Comparison of ENCODE assay signal across 18 cellular contexts in the genomic region with DNA sequence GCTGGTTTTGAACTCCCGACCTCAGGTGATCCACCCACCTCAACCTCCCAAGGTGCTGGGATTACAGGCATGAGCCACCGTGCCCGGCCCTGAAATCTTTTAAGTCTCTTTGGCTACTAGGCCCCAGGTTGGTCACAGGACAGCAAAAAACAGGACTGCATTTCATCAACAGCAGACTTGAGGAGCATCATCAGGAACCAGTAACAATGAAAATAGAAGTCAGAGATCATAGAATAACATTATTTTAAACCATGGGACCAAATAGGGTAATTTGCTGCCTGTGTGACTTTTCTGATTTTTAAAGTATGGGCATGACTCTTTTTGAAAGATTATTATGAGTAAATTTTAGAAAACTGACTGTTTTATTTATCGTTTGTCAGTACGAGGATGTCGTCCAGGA. TPM values are rescaled to one million over a fixed set of nuclear protein-coding genes. Genes with fewer than 3 reads are reported as not detected.
A peak's percentile ranks its signal among the peaks of the same experiment; 100 is the strongest.
DNase-seq lines count a peak whose midpoint lies in the region; ATAC-seq lines count a peak whose summit lies in the region.
"Had no signal": no experiment of that assay in that cellular context is flagged by ENCODE, and none has a peak within 500 bp of the region (broad histone marks: within the 10 kb centered on the region; RNA-seq: fewer than 3 reads in every experiment).

No MANE protein-coding gene starts in this region.

- no peak overlapping the region for H2AFZ ChIP-seq in mesenchymal stem cell (ENCODE audit: low read depth, low read length)

- H2AK5ac ChIP-seq in mesenchymal stem cell (ENCODE audit: low read length, severe bottlenecking): no peak overlapping the region

- 96% methylated on average over 6 of the region's 6 CpGs for WGBS in mesenchymal stem cell

- H3K4me2 ChIP-seq in mesenchymal stem cell (ENCODE audit: low read length, poor library complexity, severe bottlenecking): no peak overlapping the region
- H3K4me2 ChIP-seq: BLaER1 had no signal

- DNase-seq in activated T-cell treated with anti-CD3 and anti-CD28 coated beads, Interleukin-2, amount 50 U/mL, for 72 hours: no peak
- no peak for DNase-seq in activated T-cell treated with anti-CD3 and anti-CD28 coated beads for 4 hours
- DNase-seq in mesenchymal stem cell: no peak
- no peak for DNase-seq in stimulated activated effector memory CD8-positive, alpha-beta T cell treated with anti-CD3 and anti-CD28 coated beads, Interleukin-12 subunit alpha, Interleukin-12 subunit beta, amount 100 ng/mL, for 72 hours (ENCODE audit: low spot score in 2 of 2)
- DNase-seq: CD8-positive, alpha-beta memory T cell; DMS79; HCEC 1CT; Kasumi-1; MM.1S; NCI-H1092 treated with DMSO at 0.1 percent for 48 hours; NCI-H187 treated with DMSO at 0.1 percent for 48 hours; NCI-H526 treated with DMSO at 0.1 percent for 48 hours; NK-92 treated with Interleukin-12 subunit alpha and Interleukin-12 subunit beta, amount 100 ng/mL, for 24 hours had no signal

- H3K27me3 ChIP-seq in mesenchymal stem cell (ENCODE audit: control insufficient read depth in 1 of 2, insufficient read depth in 1 of 2, low read length in 2 of 2): no peaks in the 10 kb centered on the region
- H3K27me3 ChIP-seq: BLaER1 had no signal

- H3K9me3 Mint-ChIP-seq in activated T-cell treated with anti-CD3 and anti-CD28 coated beads, Interleukin-2, amount 50 U/mL, for 72 hours: no peaks in the 10 kb centered on the region
- no peaks in the 10 kb centered on the region for H3K9me3 Mint-ChIP-seq in activated T-helper 17 cell treated with anti-CD3 and anti-CD28 coated beads, Interleukin-2, amount 50 U/mL, for 72 hours
- H3K9me3 Mint-ChIP-seq in stimulated activated effector memory CD8-positive, alpha-beta T cell treated with anti-CD3 and anti-CD28 coated beads, Interleukin-12 subunit alpha, Interleukin-12 subunit beta, amount 100 ng/mL, for 72 hours: no peaks in the 10 kb centered on the region
- H3K9me3 Mint-ChIP-seq: CD8-positive, alpha-beta memory T cell; IgD-negative memory B cell had no signal

- H3K27ac ChIP-seq in mesenchymal stem cell (ENCODE audit: low read length, poor library complexity, severe bottlenecking): no peak overlapping the region
- H3K27ac ChIP-seq: BLaER1 had no signal

- no peak overlapping the region for H4K8ac ChIP-seq in mesenchymal stem cell (ENCODE audit: low read length)

- peaks cover 7 to 44% of the 10 kb centered on the region in 2 experiments for H3K36me3 ChIP-seq in mesenchymal stem cell (ENCODE audit: control insufficient read depth in 1 of 2, insufficient read depth in 2 of 2, low read depth in 1 of 2, low read length in 2 of 2)

- no peaks in the 10 kb centered on the region for H3K9me3 ChIP-seq in mesenchymal stem cell (ENCODE audit: control insufficient read depth, low read length)
- H3K9me3 ChIP-seq: BLaER1 had no signal

- no peaks in the 10 kb centered on the region for H3K27me3 Mint-ChIP-seq in activated T-cell treated with anti-CD3 and anti-CD28 coated beads, Interleukin-2, amount 50 U/mL, for 72 hours (ENCODE audit: low read depth)
- H3K27me3 Mint-ChIP-seq in activated T-helper 17 cell treated with anti-CD3 and anti-CD28 coated beads, Interleukin-2, amount 50 U/mL, for 72 hours: no peaks in the 10 kb centered on the region
- H3K27me3 Mint-ChIP-seq: CD8-positive, alpha-beta memory T cell; IgD-negative memory B cell had no signal

- H3K4me3 Mint-ChIP-seq in activated T-cell treated with anti-CD3 and anti-CD28 coated beads, Interleukin-2, amount 50 U/mL, for 72 hours: peak overlapping the region in 1 of 2 donors; percentile 32
- H3K4me3 Mint-ChIP-seq in activated T-helper 17 cell treated with anti-CD3 and anti-CD28 coated beads, Interleukin-2, amount 50 U/mL, for 72 hours: peak overlapping the region; percentile 8
- H3K4me3 Mint-ChIP-seq in stimulated activated effector memory CD8-positive, alpha-beta T cell treated with anti-CD3 and anti-CD28 coated beads, Interleukin-12 subunit alpha, Interleukin-12 subunit beta, amount 100 ng/mL, for 72 hours: no peak overlapping the region
- H3K4me3 Mint-ChIP-seq: CD8-positive, alpha-beta memory T cell had no signal

- H3K14ac ChIP-seq in mesenchymal stem cell (ENCODE audit: low read length in 2 of 2): no peak overlapping the region

- no peaks in the 10 kb centered on the region for H3K4me1 ChIP-seq in mesenchymal stem cell (ENCODE audit: control insufficient read depth, insufficient read depth, low read depth, low read length)

- H3K79me1 ChIP-seq in mesenchymal stem cell (replicated peaks; ENCODE audit: low read length, poor library complexity, severe bottlenecking): peaks cover 4% of the 10 kb centered on the region

- ATAC-seq in activated T-cell treated with anti-CD3 and anti-CD28 coated beads, Interleukin-2, amount 50 U/mL, for 72 hours (replicated peaks in 1 of 2): peak in 1 of 2 donors; percentile 69
- ATAC-seq in activated T-helper 17 cell treated with anti-CD3 and anti-CD28 coated beads, Interleukin-2, amount 50 U/mL, for 72 hours (replicated peaks): peak; percentile 61
- peak; percentile 24 for ATAC-seq in stimulated activated effector memory CD8-positive, alpha-beta T cell treated with anti-CD3 and anti-CD28 coated beads, Interleukin-12 subunit alpha, Interleukin-12 subunit beta, amount 100 ng/mL, for 72 hours
- ATAC-seq in GM21447 (IDR thresholded peaks at IDR 0.05; ENCODE audit: unreplicated experiment) (no peak), GM18868 (IDR thresholded peaks at IDR 0.05; ENCODE audit: unreplicated experiment) (no peak)

- no peak overlapping the region for H2BK15ac ChIP-seq in mesenchymal stem cell (ENCODE audit: low read depth, poor library complexity, severe bottlenecking)

- H3K4me3 ChIP-seq in mesenchymal stem cell (ENCODE audit: insufficient read depth in 1 of 2, low read depth in 1 of 2, low read length in 2 of 2): no peak overlapping the region
- H3K4me3 ChIP-seq: BLaER1 had no signal

- H3K27ac Mint-ChIP-seq in activated T-cell treated with anti-CD3 and anti-CD28 coated beads, Interleukin-2, amount 50 U/mL, for 72 hours: peak overlapping the region; percentile 90
- H3K27ac Mint-ChIP-seq in activated T-helper 17 cell treated with anti-CD3 and anti-CD28 coated beads, Interleukin-2, amount 50 U/mL, for 72 hours: peak overlapping the region; percentile 53
- H3K27ac Mint-ChIP-seq in stimulated activated effector memory CD8-positive, alpha-beta T cell treated with anti-CD3 and anti-CD28 coated beads, Interleukin-12 subunit alpha, Interleukin-12 subunit beta, amount 100 ng/mL, for 72 hours: peak overlapping the region; percentile 81
- H3K27ac Mint-ChIP-seq: IgD-negative memory B cell had no signal

- no peak overlapping the region for H4K91ac ChIP-seq in mesenchymal stem cell (ENCODE audit: low read length)

- H3K4me1 Mint-ChIP-seq in activated T-cell treated with anti-CD3 and anti-CD28 coated beads, Interleukin-2, amount 50 U/mL, for 72 hours (ENCODE audit: low read depth): peaks cover 33% of the 10 kb centered on the region
- peaks cover 23% of the 10 kb centered on the region for H3K4me1 Mint-ChIP-seq in activated T-helper 17 cell treated with anti-CD3 and anti-CD28 coated beads, Interleukin-2, amount 50 U/mL, for 72 hours
- peaks cover 22% of the 10 kb centered on the region for H3K4me1 Mint-ChIP-seq in stimulated activated effector memory CD8-positive, alpha-beta T cell treated with anti-CD3 and anti-CD28 coated beads, Interleukin-12 subunit alpha, Interleukin-12 subunit beta, amount 100 ng/mL, for 72 hours

- peaks cover 1 to 12% of the 10 kb centered on the region in 2 donors for H3K36me3 Mint-ChIP-seq in activated T-cell treated with anti-CD3 and anti-CD28 coated beads, Interleukin-2, amount 50 U/mL, for 72 hours (ENCODE audit: insufficient read depth in 2 of 2)
- H3K36me3 Mint-ChIP-seq in activated T-helper 17 cell treated with anti-CD3 and anti-CD28 coated beads, Interleukin-2, amount 50 U/mL, for 72 hours (ENCODE audit: low read depth): peaks cover 62% of the 10 kb centered on the region
- H3K36me3 Mint-ChIP-seq in stimulated activated effector memory CD8-positive, alpha-beta T cell treated with anti-CD3 and anti-CD28 coated beads, Interleukin-12 subunit alpha, Interleukin-12 subunit beta, amount 100 ng/mL, for 72 hours: peaks cover 71% of the 10 kb centered on the region
- H3K36me3 Mint-ChIP-seq: IgD-negative memory B cell had no signal

- no peak overlapping the region for H2BK120ac ChIP-seq in mesenchymal stem cell (ENCODE audit: low read depth, low read length)

- H2BK12ac ChIP-seq in mesenchymal stem cell (ENCODE audit: low read length in 2 of 2): no peak overlapping the region

- no peak overlapping the region for H3K18ac ChIP-seq in mesenchymal stem cell (ENCODE audit: low read depth in 1 of 2, low read length in 2 of 2)

- peak overlapping the region; percentile 24 for H3K9ac ChIP-seq in mesenchymal stem cell (ENCODE audit: low read length)
- H3K9ac ChIP-seq: BLaER1 had no signal

- H3K4ac ChIP-seq in mesenchymal stem cell (ENCODE audit: low read depth in 1 of 2, low read length in 2 of 2): no peak overlapping the region

- no peak overlapping the region for H2BK5ac ChIP-seq in mesenchymal stem cell (ENCODE audit: low read depth, low read length, poor library complexity, severe bottlenecking)

- no peak overlapping the region for H3K23ac ChIP-seq in mesenchymal stem cell (ENCODE audit: low read length in 2 of 2)

RNA-seq across cellular contexts. Expression of a gene that starts 24.8 kb away (rescaled TPM):
- 100 to 1,000 TPM; 250 to 256 TPM for total RNA-seq in activated T-cell treated with anti-CD3 and anti-CD28 coated beads, Interleukin-2, amount 50 U/mL, for 72 hours
- total RNA-seq in activated T-helper 17 cell treated with anti-CD3 and anti-CD28 coated beads, Interleukin-2, amount 50 U/mL, for 72 hours: 100 to 1,000 TPM; 207 to 227 TPM
- polyA plus RNA-seq in mesenchymal stem cell (2013, experiment 1 of 2): 80.9 TPM
- 88.4 TPM for polyA plus RNA-seq in mesenchymal stem cell (2013, experiment 2 of 2)

RNA-seq across cellular contexts. Expression of a gene that starts 34.2 kb away (rescaled TPM):
- 1 to 10 TPM; 1.1 to 1.5 TPM for total RNA-seq in activated T-cell treated with anti-CD3 and anti-CD28 coated beads, Interleukin-2, amount 50 U/mL, for 72 hours
- total RNA-seq in activated T-helper 17 cell treated with anti-CD3 and anti-CD28 coated beads, Interleukin-2, amount 50 U/mL, for 72 hours: 1 to 10 TPM; 2.1 to 3.3 TPM
- polyA plus RNA-seq in mesenchymal stem cell (2013, experiment 1 of 2): 0.07 TPM
- 0.04 TPM for polyA plus RNA-seq in mesenchymal stem cell (2013, experiment 2 of 2)

Comparison
In these comparisons a context has a peak if more than half of its experiments do, and no peak if none do; other contexts are left out.
1. ATAC-seq: peak in activated T-helper 17 cell treated with anti-CD3 and anti-CD28 coated beads, Interleukin-2, amount 50 U/mL, for 72 hours (single experiment) and stimulated activated effector memory CD8-positive, alpha-beta T cell treated with anti-CD3 and anti-CD28 coated beads, Interleukin-12 subunit alpha, Interleukin-12 subunit beta, amount 100 ng/mL, for 72 hours (single experiment); none in GM21447 (single experiment) and GM18868 (single experiment).
2. Peak in every context shown above with its lines, with median percentiles within 50 percentile points of each other: H3K27ac Mint-ChIP-seq.